Comparison of ENCODE assay signal across 1 cellular context in the genomic region with DNA sequence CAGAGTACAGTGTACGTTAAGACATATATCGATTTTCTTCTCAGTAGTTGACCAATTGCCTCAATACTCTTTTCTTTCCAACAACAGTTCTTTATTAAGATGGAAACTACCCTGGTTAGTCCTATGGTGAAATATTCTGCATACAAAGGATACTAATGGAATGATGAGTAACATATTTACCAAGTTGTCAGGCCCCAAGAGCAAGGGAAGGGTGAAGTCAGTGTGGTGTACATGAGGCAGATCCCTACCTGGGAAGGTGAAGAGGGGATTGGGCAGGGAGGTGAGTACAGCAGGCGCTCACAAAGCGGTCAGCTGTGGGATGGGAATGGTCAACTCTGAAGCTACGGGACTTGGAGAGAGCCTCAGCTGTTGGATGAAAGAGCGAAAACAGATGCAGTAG.
TF ChIP-seq lines count a peak whose summit lies in the region.

No MANE protein-coding gene starts in this region.

TF ChIP-seq in HepG2, 621 proteins besides CTCF, POLR2A, EP300 and RAD21:
- TF ChIP-seq YEATS4 (CRISPR knock-in tag; IDR thresholded peaks at IDR 0.05; ENCODE audit: borderline replicate concordance) (no peak), ZNF720 (CRISPR knock-in tag; IDR thresholded peaks at IDR 0.05) (no peak), ZNF446 (CRISPR knock-in tag; IDR thresholded peaks at IDR 0.05) (no peak), DNMT3B (CRISPR knock-in tag; conservative IDR thresholded peaks at IDR 0.05) (no peak)
- TF ChIP-seq, protein P1, sequence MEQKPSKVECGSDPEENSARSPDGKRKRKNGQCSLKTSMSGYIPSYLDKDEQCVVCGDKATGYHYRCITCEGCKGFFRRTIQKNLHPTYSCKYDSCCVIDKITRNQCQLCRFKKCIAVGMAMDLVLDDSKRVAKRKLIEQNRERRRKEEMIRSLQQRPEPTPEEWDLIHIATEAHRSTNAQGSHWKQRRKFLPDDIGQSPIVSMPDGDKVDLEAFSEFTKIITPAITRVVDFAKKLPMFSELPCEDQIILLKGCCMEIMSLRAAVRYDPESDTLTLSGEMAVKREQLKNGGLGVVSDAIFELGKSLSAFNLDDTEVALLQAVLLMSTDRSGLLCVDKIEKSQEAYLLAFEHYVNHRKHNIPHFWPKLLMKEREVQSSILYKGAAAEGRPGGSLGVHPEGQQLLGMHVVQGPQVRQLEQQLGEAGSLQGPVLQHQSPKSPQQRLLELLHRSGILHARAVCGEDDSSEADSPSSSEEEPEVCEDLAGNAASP (CRISPR knock-in tag; IDR thresholded peaks at IDR 0.05; ENCODE audit: borderline replicate concordance) = no peak
- TF ChIP-seq, protein P2, sequence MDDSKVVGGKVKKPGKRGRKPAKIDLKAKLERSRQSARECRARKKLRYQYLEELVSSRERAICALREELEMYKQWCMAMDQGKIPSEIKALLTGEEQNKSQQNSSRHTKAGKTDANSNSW (CRISPR knock-in tag; IDR thresholded peaks at IDR 0.05; ENCODE audit: borderline replicate concordance) = no peak
